Comparison of ENCODE assay signal across 1 cellular context in the genomic region with DNA sequence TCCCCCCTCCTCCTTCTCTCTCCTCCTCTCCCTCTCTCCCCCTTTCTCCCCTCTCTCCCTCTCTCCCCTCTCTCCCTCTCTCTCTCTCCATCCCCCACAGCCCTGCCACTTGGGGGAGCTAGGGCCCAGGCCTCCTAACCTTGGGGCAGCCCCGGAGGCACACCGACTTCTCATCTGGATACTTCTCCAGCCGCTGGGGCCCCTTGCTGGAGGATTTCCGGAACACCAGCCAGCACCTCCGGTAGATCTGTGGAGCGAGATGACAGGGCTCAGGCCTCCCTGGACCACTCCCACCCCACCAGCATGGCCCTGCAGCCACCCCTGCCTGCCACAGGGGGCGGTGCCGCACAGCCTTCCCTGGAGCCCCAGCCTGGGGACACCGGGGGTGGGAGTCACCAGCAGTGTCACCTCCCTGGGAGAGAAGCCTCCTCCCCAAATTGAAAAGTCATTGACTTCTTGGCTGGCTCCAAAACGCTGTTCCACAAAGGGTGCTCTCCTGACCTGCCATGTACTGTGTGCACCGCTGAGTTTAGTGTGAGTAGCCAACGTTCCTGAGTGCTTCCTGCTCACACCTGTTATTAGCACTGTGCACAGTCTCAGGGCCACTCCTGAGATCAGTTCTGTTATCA.
TF ChIP-seq lines count a peak whose summit lies in the region.

No MANE protein-coding gene starts in this region.

TF ChIP-seq in K562, 482 proteins besides CTCF, POLR2A, EP300 and RAD21 (continued from another document):
- TF ChIP-seq E2F3 (CRISPR knock-in tag; IDR thresholded peaks at IDR 0.05) (no peak), SRSF9 (IDR thresholded peaks at IDR 0.05; ENCODE audit: borderline replicate concordance, low read depth, low read length) (no peak), ZNF23 (CRISPR knock-in tag; IDR thresholded peaks at IDR 0.05) (no peak), TOE1 (IDR thresholded peaks at IDR 0.05; ENCODE audit: borderline replicate concordance) (no peak; the same call in 1 of the 2 replicates), TOE1 (CRISPR knock-in tag; IDR thresholded peaks at IDR 0.05; ENCODE audit: borderline replicate concordance, low read depth) (no peak), RB1 (IDR thresholded peaks at IDR 0.05; ENCODE audit: low read depth) (peak; percentile 40), CCAR2 (IDR thresholded peaks at IDR 0.05; ENCODE audit: low read depth, low read length) (no peak), GATA2 (CRISPR knock-in tag; IDR thresholded peaks at IDR 0.05) (no peak), HDAC1 (IDR thresholded peaks at IDR 0.05) (0 out of 4 replicates have a peak, but pooled peaks of 1 of the 2 experiments have one; percentile 25), ZNF644 (tag; IDR thresholded peaks at IDR 0.05; ENCODE audit: low read depth) (no peak), ZNF124 (CRISPR knock-in tag; IDR thresholded peaks at IDR 0.05) (no peak), EWSR1 (IDR thresholded peaks at IDR 0.05; ENCODE audit: borderline replicate concordance, low read depth, partially characterized antibody) (no peak)
- TF ChIP-seq, protein P1, sequence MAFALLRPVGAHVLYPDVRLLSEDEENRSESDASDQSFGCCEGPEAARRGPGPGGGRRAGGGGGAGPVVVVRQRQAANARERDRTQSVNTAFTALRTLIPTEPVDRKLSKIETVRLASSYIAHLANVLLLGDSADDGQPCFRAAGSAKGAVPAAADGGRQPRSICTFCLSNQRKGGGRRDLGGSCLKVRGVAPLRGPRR (CRISPR knock-in tag; IDR thresholded peaks at IDR 0.05), result no peak
- TF ChIP-seq, protein P2, sequence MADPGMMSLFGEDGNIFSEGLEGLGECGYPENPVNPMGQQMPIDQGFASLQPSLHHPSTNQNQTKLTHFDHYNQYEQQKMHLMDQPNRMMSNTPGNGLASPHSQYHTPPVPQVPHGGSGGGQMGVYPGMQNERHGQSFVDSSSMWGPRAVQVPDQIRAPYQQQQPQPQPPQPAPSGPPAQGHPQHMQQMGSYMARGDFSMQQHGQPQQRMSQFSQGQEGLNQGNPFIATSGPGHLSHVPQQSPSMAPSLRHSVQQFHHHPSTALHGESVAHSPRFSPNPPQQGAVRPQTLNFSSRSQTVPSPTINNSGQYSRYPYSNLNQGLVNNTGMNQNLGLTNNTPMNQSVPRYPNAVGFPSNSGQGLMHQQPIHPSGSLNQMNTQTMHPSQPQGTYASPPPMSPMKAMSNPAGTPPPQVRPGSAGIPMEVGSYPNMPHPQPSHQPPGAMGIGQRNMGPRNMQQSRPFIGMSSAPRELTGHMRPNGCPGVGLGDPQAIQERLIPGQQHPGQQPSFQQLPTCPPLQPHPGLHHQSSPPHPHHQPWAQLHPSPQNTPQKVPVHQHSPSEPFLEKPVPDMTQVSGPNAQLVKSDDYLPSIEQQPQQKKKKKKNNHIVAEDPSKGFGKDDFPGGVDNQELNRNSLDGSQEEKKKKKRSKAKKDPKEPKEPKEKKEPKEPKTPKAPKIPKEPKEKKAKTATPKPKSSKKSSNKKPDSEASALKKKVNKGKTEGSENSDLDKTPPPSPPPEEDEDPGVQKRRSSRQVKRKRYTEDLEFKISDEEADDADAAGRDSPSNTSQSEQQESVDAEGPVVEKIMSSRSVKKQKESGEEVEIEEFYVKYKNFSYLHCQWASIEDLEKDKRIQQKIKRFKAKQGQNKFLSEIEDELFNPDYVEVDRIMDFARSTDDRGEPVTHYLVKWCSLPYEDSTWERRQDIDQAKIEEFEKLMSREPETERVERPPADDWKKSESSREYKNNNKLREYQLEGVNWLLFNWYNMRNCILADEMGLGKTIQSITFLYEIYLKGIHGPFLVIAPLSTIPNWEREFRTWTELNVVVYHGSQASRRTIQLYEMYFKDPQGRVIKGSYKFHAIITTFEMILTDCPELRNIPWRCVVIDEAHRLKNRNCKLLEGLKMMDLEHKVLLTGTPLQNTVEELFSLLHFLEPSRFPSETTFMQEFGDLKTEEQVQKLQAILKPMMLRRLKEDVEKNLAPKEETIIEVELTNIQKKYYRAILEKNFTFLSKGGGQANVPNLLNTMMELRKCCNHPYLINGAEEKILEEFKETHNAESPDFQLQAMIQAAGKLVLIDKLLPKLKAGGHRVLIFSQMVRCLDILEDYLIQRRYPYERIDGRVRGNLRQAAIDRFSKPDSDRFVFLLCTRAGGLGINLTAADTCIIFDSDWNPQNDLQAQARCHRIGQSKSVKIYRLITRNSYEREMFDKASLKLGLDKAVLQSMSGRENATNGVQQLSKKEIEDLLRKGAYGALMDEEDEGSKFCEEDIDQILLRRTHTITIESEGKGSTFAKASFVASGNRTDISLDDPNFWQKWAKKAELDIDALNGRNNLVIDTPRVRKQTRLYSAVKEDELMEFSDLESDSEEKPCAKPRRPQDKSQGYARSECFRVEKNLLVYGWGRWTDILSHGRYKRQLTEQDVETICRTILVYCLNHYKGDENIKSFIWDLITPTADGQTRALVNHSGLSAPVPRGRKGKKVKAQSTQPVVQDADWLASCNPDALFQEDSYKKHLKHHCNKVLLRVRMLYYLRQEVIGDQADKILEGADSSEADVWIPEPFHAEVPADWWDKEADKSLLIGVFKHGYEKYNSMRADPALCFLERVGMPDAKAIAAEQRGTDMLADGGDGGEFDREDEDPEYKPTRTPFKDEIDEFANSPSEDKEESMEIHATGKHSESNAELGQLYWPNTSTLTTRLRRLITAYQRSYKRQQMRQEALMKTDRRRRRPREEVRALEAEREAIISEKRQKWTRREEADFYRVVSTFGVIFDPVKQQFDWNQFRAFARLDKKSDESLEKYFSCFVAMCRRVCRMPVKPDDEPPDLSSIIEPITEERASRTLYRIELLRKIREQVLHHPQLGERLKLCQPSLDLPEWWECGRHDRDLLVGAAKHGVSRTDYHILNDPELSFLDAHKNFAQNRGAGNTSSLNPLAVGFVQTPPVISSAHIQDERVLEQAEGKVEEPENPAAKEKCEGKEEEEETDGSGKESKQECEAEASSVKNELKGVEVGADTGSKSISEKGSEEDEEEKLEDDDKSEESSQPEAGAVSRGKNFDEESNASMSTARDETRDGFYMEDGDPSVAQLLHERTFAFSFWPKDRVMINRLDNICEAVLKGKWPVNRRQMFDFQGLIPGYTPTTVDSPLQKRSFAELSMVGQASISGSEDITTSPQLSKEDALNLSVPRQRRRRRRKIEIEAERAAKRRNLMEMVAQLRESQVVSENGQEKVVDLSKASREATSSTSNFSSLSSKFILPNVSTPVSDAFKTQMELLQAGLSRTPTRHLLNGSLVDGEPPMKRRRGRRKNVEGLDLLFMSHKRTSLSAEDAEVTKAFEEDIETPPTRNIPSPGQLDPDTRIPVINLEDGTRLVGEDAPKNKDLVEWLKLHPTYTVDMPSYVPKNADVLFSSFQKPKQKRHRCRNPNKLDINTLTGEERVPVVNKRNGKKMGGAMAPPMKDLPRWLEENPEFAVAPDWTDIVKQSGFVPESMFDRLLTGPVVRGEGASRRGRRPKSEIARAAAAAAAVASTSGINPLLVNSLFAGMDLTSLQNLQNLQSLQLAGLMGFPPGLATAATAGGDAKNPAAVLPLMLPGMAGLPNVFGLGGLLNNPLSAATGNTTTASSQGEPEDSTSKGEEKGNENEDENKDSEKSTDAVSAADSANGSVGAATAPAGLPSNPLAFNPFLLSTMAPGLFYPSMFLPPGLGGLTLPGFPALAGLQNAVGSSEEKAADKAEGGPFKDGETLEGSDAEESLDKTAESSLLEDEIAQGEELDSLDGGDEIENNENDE (IDR thresholded peaks at IDR 0.05; ENCODE audit: low read depth, low read length), result no peak
- TF ChIP-seq, protein P3, sequence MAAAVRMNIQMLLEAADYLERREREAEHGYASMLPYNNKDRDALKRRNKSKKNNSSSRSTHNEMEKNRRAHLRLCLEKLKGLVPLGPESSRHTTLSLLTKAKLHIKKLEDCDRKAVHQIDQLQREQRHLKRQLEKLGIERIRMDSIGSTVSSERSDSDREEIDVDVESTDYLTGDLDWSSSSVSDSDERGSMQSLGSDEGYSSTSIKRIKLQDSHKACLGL (CRISPR knock-in tag; IDR thresholded peaks at IDR 0.05; ENCODE audit: borderline replicate concordance, poor library complexity, severe bottlenecking), result no peak
TF ChIP-seq in K562: peak in this region for 40.
